ENCODE assay signal across 10 cellular contexts in the genomic region with DNA sequence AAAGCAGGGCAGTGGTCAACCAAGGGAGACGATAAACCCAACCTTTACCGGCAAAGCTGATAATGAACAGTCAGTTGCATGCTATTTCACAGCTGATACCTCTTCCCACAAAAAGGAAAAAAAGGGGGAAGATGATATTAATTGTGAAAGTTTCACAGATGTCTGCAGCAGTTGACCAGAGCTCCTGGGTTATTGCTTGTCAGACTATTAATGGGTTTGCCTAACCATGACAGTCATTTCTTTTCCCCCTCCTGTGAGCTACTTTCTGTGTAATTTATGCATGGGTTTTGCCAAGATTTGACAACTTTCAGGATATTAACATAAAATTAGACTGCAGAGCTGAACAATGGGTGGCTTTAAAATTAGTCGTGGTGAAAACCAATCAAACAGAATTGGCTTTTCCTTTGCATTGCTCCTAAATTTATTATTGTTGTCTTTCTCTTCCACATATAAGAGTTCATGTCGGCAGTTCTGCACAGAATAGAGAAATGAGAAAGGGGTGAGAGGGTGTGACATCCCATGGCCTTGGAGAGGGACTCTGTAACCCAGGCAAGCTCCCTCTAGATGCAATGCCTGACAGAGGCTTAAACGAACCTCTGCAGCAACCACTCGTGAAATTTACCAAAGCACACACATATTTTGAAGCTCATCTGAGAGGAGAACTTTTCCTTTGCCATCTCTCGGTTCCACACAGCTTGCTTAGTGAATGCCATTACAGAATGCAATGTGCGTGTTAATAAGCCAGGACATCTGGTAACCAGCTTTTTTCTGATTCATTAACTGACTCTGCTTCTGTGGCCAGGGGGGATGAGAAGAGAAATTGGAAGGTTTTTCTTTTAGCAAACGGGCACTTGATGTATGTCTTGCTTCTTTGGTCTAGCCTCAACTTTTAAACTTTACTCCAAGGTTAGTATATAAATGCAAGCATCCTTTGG.
DNase-seq lines count a peak whose midpoint lies in the region; ATAC-seq and TF ChIP-seq lines count a peak whose summit lies in the region.
"Had no signal": no experiment of that assay in that cellular context is flagged by ENCODE, and none has a peak within 500 bp of the region (broad histone marks: within the 10 kb centered on the region; RNA-seq: fewer than 3 reads in every experiment).

No MANE protein-coding gene starts in this region.

- no peaks in the 10 kb centered on the region for H3K27me3 Mint-ChIP-seq in IgD-negative memory B cell

- TF ChIP-seq CTCF in HFF-Myc (IDR thresholded peaks at IDR 0.05; ENCODE audit: low read depth, low read length, missing control alignments) (no peak), osteoblast (IDR thresholded peaks at IDR 0.05; ENCODE audit: extremely low read depth, low read depth, low read length) (no peak), ascending aorta (IDR thresholded peaks at IDR 0.05) (no peak)

- H3K4me1 ChIP-seq in osteoblast (ENCODE audit: insufficient read depth, low read length) (peaks cover 12% of the 10 kb centered on the region), ascending aorta (no peaks in the 10 kb centered on the region)

- peak; percentile 80 for DNase-seq in HFF-Myc (ENCODE audit: extremely low read depth, low read depth)
- no peak for DNase-seq in osteoblast (ENCODE audit: insufficient read length, low spot score, missing footprints)
- no peak for DNase-seq in ascending aorta (ENCODE audit: low spot score in 2 of 2)
- DNase-seq in activated CD4-positive, alpha-beta T cell treated with anti-CD3 and anti-CD28 coated beads for 4 hours: no peak
- DNase-seq in NCI-H1417 treated with DMSO at 0.1 percent for 48 hours (lab: John Stamatoyannopoulos, UW): no peak
- DNase-seq: activated naive CD4-positive, alpha-beta T cell; ovary; SHP77 treated with DMSO at 0.1 percent for 48 hours had no signal

- peak overlapping the region; percentile 29 for H2AFZ ChIP-seq in osteoblast (ENCODE audit: low read length)

- no peak overlapping the region for H3K27ac Mint-ChIP-seq in IgD-negative memory B cell

- H4K20me1 ChIP-seq in osteoblast (ENCODE audit: insufficient read depth, low read length): no peaks in the 10 kb centered on the region

- H3K9me3 Mint-ChIP-seq in IgD-negative memory B cell: peaks cover 0 to 2% (median 0%) of the 10 kb centered on the region in 3 donors

- no peak overlapping the region for H3K27ac ChIP-seq in osteoblast (ENCODE audit: low read depth, low read length)
- H3K27ac ChIP-seq in ascending aorta: no peak overlapping the region
- H3K27ac ChIP-seq: ovary had no signal

- no peaks in the 10 kb centered on the region for H3K9me3 ChIP-seq in osteoblast (ENCODE audit: low read depth, low read length)
- H3K9me3 ChIP-seq in ascending aorta: no peaks in the 10 kb centered on the region
- H3K9me3 ChIP-seq: ovary had no signal

- H3K4me1 Mint-ChIP-seq in IgD-negative memory B cell: peaks cover 32 to 39% (median 36%) of the 10 kb centered on the region in 3 donors

- H3K27me3 ChIP-seq in osteoblast (ENCODE audit: insufficient read depth, low read length) (no peaks in the 10 kb centered on the region), ascending aorta (no peaks in the 10 kb centered on the region)
- H3K27me3 ChIP-seq: ovary had no signal

- no peak overlapping the region for H3K4me2 ChIP-seq in osteoblast (ENCODE audit: insufficient read depth, low read length)

- no peaks in the 10 kb centered on the region for H3K36me3 Mint-ChIP-seq in IgD-negative memory B cell

- H3K36me3 ChIP-seq in osteoblast (ENCODE audit: insufficient read depth, low read length) (no peaks in the 10 kb centered on the region), ascending aorta (no peaks in the 10 kb centered on the region)
- H3K36me3 ChIP-seq: ovary had no signal

- H3K4me3 ChIP-seq in HFF-Myc (replicated peaks; ENCODE audit: low read depth, low read length) (0 out of 2 replicates have a peak overlapping the region, but pooled peaks have one; percentile 8), osteoblast (ENCODE audit: insufficient read depth, low read length) (no peak overlapping the region), ascending aorta (no peak overlapping the region)
- H3K4me3 ChIP-seq: ovary had no signal

- no peaks in the 10 kb centered on the region for H3K79me2 ChIP-seq in osteoblast (ENCODE audit: insufficient read depth, low read length)

- peak; percentile 56 for ATAC-seq in GM18861 (IDR thresholded peaks at IDR 0.05; ENCODE audit: unreplicated experiment)

- intact Hi-C loops in ascending aorta (cut with DNase I): no loop called here

- peak overlapping the region in 3 of 4 donors; percentile 2 to 52 (median 34) for H3K4me3 Mint-ChIP-seq in IgD-negative memory B cell
